ENCODE assay signal across 8 cellular contexts in genomic region chrX:102659790-102660757, GRCh38. TPM values are rescaled to one million over a fixed set of nuclear protein-coding genes. Genes with fewer than 3 reads are reported as not detected.
DNase-seq lines count a peak whose midpoint lies in the region; ATAC-seq and TF ChIP-seq lines count a peak whose summit lies in the region.

No MANE protein-coding gene starts in this region.

- H3K4me3 ChIP-seq in HEK293 (ENCODE audit: low read depth, low read length) (peak overlapping the region; percentile 42), WI38 (ENCODE audit: low read depth, low read length) (peak overlapping the region; percentile 58), spleen (peak overlapping the region; percentile 24 to 68 (median 34))

- TF ChIP-seq POLR2A in spleen (IDR thresholded peaks at IDR 0.05) = no peak

- TF ChIP-seq CTCF in HEK293 (tag by site-specific recombination; IDR thresholded peaks at IDR 0.05) (no peak), WI38 (IDR thresholded peaks at IDR 0.05; ENCODE audit: low read depth, low read length) (no peak), spleen (IDR thresholded peaks at IDR 0.05 in 8 of 11, conservative IDR thresholded peaks at IDR 0.05 in 3 of 11) (peak in 3 of 11 experiments; percentile 14 to 33 (median 25))

- no peaks in the 10 kb centered on the region for H3K27me3 ChIP-seq in spleen (replicated peaks in 1 of 7)

- CTCF ChIA-PET in HEK293 (lab: Yijun Ruan, JAX) = interaction anchor here (1.4 kb wide), 1 partner anchor 10 kb away, joined by 3 read pairs; no protein-coding TSS in a partner anchor

- H3K9me3 ChIP-seq in HEK293 (ENCODE audit: control insufficient read depth, insufficient read depth, low read depth, low read length) (no peaks in the 10 kb centered on the region; the same call in 1 of the 2 replicates), spleen (peaks cover 0 to 14% (median 0%) of the 10 kb centered on the region in 8 donors)

- WGBS in spleen, 5 donors = 10 to 35% (median 16%) methylated on average over 12 to 27 of the region's 27 CpGs

- H3K36me3 ChIP-seq in HEK293 (ENCODE audit: control insufficient read depth in 2 of 2, insufficient read depth in 1 of 2, low read length in 2 of 2) (no peaks in the 10 kb centered on the region), spleen (no peaks in the 10 kb centered on the region)

- H3K4me1 ChIP-seq in HEK293 (ENCODE audit: control insufficient read depth, insufficient read depth, low read length) (no peaks in the 10 kb centered on the region), spleen (peaks cover 0 to 13% (median 0%) of the 10 kb centered on the region in 6 donors)

- peak; percentile 0 for DNase-seq in GF-D8 (lab: John Stamatoyannopoulos, UW)
- DNase-seq in NCI-H1417 (lab: John Stamatoyannopoulos, UW) = peak; percentile 68 to 81 (median 80)
- peak; percentile 5 to 89 (median 71) for DNase-seq in caudate nucleus (lab: John Stamatoyannopoulos, UW)
- DNase-seq in islet precursor cell = peak; percentile 87
- DNase-seq in spleen = peak; percentile 95

- no peak overlapping the region for H3K27ac ChIP-seq in HEK293 (ENCODE audit: extremely low read depth, low read depth, low read length)
- peak overlapping the region; percentile 39 for H3K27ac ChIP-seq in caudate nucleus (ENCODE audit: low read depth, low read length)
- H3K27ac ChIP-seq in spleen = peak overlapping the region in 7 of 8 donors; percentile 58 to 80 (median 71)

- intact Hi-C loops in spleen (cut with DNase I; ENCODE audit: low total_unique reads) = loop anchor here (10.0 kb wide), 1 partner anchor 55 kb away; the partner anchor contains the start of gene GPRASP2

- no peak for ATAC-seq in GM18511 (IDR thresholded peaks at IDR 0.05; ENCODE audit: unreplicated experiment)

- POLR2A ChIA-PET in HEK293 (lab: Yijun Ruan, JAX) = interaction anchor here (0.5 to 0.7 kb wide), 2 partner anchors 61 to 442 kb away, joined by 3 read pairs; partner anchors contain the start of gene ARMCX5

TF ChIP-seq in HEK293, 187 proteins besides CTCF, POLR2A, EP300 and RAD21 (continues in another document):
- TF ChIP-seq TRIM28 (IDR thresholded peaks at IDR 0.05; ENCODE audit: borderline replicate concordance, low read length) = peak; percentile 37; the same call in 1 of the 2 replicates
- TF ChIP-seq ZNF148 (tag by site-specific recombination; IDR thresholded peaks at IDR 0.05; ENCODE audit: borderline replicate concordance) = no peak
- TF ChIP-seq, protein P1, sequence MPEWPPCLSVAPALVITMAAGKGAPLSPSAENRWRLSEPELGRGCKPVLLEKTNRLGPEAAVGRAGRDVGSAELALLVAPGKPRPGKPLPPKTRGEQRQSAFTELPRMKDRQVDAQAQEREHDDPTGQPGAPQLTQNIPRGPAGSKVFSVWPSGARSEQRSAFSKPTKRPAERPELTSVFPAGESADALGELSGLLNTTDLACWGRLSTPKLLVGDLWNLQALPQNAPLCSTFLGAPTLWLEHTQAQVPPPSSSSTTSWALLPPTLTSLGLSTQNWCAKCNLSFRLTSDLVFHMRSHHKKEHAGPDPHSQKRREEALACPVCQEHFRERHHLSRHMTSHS (tag by site-specific recombination; IDR thresholded peaks at IDR 0.05) = no peak
- TF ChIP-seq ZNF302 (tag by site-specific recombination; IDR thresholded peaks at IDR 0.05; ENCODE audit: low read depth) = no peak
- peak; percentile 18; the same call in 1 of the 2 replicates for TF ChIP-seq ZBTB20 (tag by site-specific recombination; IDR thresholded peaks at IDR 0.05)
- TF ChIP-seq ZNF132 (tag by site-specific recombination; IDR thresholded peaks at IDR 0.05; ENCODE audit: borderline replicate concordance) = no peak
- peak; percentile 26; the same call in 1 of the 2 replicates for TF ChIP-seq SP3 (tag by site-specific recombination; IDR thresholded peaks at IDR 0.05)
- TF ChIP-seq ZNF324 (tag by site-specific recombination; IDR thresholded peaks at IDR 0.05) = no peak
- no peak for TF ChIP-seq ZBTB11 (tag by site-specific recombination; conservative IDR thresholded peaks at IDR 0.05; ENCODE audit: low read depth)
- no peak for TF ChIP-seq ZFP41 (tag by site-specific recombination; IDR thresholded peaks at IDR 0.05; ENCODE audit: borderline replicate concordance)
- no peak for TF ChIP-seq ZNF10 (tag by site-specific recombination; IDR thresholded peaks at IDR 0.05)
- TF ChIP-seq ZNF19 (tag by site-specific recombination; IDR thresholded peaks at IDR 0.05; ENCODE audit: low read depth) = no peak
- no peak for TF ChIP-seq ZBTB6 (tag by site-specific recombination; IDR thresholded peaks at IDR 0.05)
- TF ChIP-seq IKZF3 (tag by site-specific recombination; IDR thresholded peaks at IDR 0.05) = no peak
- TF ChIP-seq, protein P2, sequence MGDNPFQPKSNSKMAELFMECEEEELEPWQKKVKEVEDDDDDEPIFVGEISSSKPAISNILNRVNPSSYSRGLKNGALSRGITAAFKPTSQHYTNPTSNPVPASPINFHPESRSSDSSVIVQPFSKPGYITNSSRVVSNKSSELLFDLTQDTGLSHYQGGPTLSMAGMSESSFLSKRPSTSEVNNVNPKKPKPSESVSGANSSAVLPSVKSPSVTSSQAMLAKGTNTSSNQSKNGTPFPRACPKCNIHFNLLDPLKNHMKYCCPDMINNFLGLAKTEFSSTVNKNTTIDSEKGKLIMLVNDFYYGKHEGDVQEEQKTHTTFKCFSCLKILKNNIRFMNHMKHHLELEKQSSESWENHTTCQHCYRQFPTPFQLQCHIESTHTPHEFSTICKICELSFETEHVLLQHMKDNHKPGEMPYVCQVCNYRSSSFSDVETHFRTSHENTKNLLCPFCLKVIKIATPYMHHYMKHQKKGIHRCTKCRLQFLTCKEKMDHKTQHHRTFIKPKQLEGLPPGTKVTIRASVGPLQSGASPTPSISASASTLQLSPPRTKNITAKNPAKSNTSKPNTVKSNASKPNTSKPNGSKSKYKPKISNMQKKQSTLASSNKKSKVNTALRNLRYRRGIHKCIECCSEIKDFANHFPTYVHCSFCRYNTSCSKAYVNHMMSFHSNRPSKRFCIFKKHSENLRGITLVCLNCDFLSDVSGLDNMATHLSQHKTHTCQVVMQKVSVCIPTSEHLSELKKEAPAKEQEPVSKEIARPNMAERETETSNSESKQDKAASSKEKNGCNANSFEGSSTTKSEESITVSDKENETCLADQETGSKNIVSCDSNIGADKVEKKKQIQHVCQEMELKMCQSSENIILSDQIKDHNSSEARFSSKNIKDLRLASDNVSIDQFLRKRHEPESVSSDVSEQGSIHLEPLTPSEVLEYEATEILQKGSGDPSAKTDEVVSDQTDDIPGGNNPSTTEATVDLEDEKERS (tag by site-specific recombination; IDR thresholded peaks at IDR 0.05) = no peak
- no peak for TF ChIP-seq HOXD13 (CRISPR knock-in tag; IDR thresholded peaks at IDR 0.05; ENCODE audit: borderline replicate concordance)

RNA-seq across cellular contexts. Expression of gene GPRASP1, which starts 8.8 kb away (rescaled TPM):
- total RNA-seq in spleen = 10 to 100 TPM in 6 of 7 donors, 1 to 10 TPM in 1; 9.5 to 20.5 (median 13.8) TPM
- polyA plus RNA-seq in spleen = 1 to 10 TPM; 3.0 to 7.3 (median 7.2) TPM

RNA-seq across cellular contexts. Expression of gene GPRASP2, which starts 52.2 kb away (rescaled TPM):
- 10 to 100 TPM in 4 of 7 donors, 1 to 10 TPM in 3; 6.9 to 14.5 (median 10.3) TPM for total RNA-seq in spleen
- 1 to 10 TPM; 1.7 to 4.4 (median 2.0) TPM for polyA plus RNA-seq in spleen

Comparison
In these comparisons a context has a peak if more than half of its experiments do, and no peak if none do; other contexts are left out.
1. DNase-seq: peak in every context shown above with its lines; median percentile 95 in spleen; 87 in islet precursor cell; 80 in NCI-H1417; 71 in caudate nucleus; 0 in GF-D8.